In genomic region chr11:9692696-9693095, GRCh38 we compare ENCODE assay signal across 1 cellular context.
TF ChIP-seq lines count a peak whose summit lies in the region.

No MANE protein-coding gene starts in this region.

TF ChIP-seq in GM23338, 12 proteins besides CTCF, POLR2A, EP300 and RAD21:
- TF ChIP-seq EZH2phosphoT487 (IDR thresholded peaks at IDR 0.05; ENCODE audit: unreplicated experiment), result no peak
- TF ChIP-seq CREB1 (CRISPR knock-in tag; IDR thresholded peaks at IDR 0.05; ENCODE audit: low read depth), result no peak
- no peak for TF ChIP-seq EZH2 (IDR thresholded peaks at IDR 0.05; ENCODE audit: low read depth, unreplicated experiment)
- TF ChIP-seq REST (IDR thresholded peaks at IDR 0.05; ENCODE audit: unreplicated experiment), result no peak
